ENCODE assay signal across 10 cellular contexts in genomic region chr15:81336568-81336967, GRCh38. TPM values are rescaled to one million over a fixed set of nuclear protein-coding genes. Genes with fewer than 3 reads are reported as not detected.
A peak's percentile ranks its signal among the peaks of the same experiment; 100 is the strongest.
DNase-seq lines count a peak whose midpoint lies in the region; ATAC-seq, FAIRE-seq and TF ChIP-seq lines count a peak whose summit lies in the region.
"Had no signal": no experiment of that assay in that cellular context is flagged by ENCODE, and none has a peak within 500 bp of the region (broad histone marks: within the 10 kb centered on the region; RNA-seq: fewer than 3 reads in every experiment).

No MANE protein-coding gene starts in this region.

- no peaks in the 10 kb centered on the region for H3K9me3 ChIP-seq in testis
- H3K9me3 ChIP-seq: adrenal gland, HAP-1 had no signal

- H3K27me3 Mint-ChIP-seq in T-cell, result peaks cover 0 to 2% of the 10 kb centered on the region in 2 donors

- no peaks in the 10 kb centered on the region for H3K36me3 Mint-ChIP-seq in T-cell

- H3K4me3 ChIP-seq in AG09309 (ENCODE audit: control insufficient read depth, low read depth, low read length) (no peak overlapping the region), foreskin fibroblast (ENCODE audit: low read depth in 1 of 2, low read length in 2 of 2) (no peak overlapping the region), testis (no peak overlapping the region)
- H3K4me3 ChIP-seq: adrenal gland, HAP-1 had no signal

- H3K4me3 Mint-ChIP-seq in T-cell, result no peak overlapping the region

- no peak overlapping the region for H3K27ac Mint-ChIP-seq in T-cell

- H3K4me1 ChIP-seq in testis, result peaks cover 47% of the 10 kb centered on the region
- H3K4me1 ChIP-seq: HAP-1 had no signal

- H3K4me1 Mint-ChIP-seq in T-cell, result peaks cover 7 to 25% (median 16%) of the 10 kb centered on the region in 3 donors

- H3K27me3 ChIP-seq in testis, result no peaks in the 10 kb centered on the region
- H3K27me3 ChIP-seq: adrenal gland had no signal

- no peak overlapping the region for H3K27ac ChIP-seq in testis

- 90% methylated on average over 4 of the region's 4 CpGs for WGBS in testis, 2 donors

- H3K36me3 ChIP-seq in testis (ENCODE audit: low read depth, missing control alignments), result no peaks in the 10 kb centered on the region
- H3K36me3 ChIP-seq: adrenal gland, HAP-1 had no signal

- intact Hi-C loops in testis (cut with DNase I; ENCODE audit: low total_unique reads), result loop anchor here (10.0 kb wide), 1 partner anchor 62 kb away; no protein-coding TSS in a partner anchor

- FAIRE-seq in GM18507 (lab: Jason Lieb, UNC), result peak; percentile 72

- CTCF ChIA-PET in T-cell (lab: Charles Lee), result interaction anchor here (0.7 to 2.5 kb wide), 6 partner anchors 38 to 70 kb away, joined by 3 to 22 read pairs (median 4); no protein-coding TSS in a partner anchor

- POLR2A ChIA-PET in T-cell (lab: Charles Lee), result interaction anchor here (0.7 to 1.0 kb wide), 2 partner anchors 50 to 61 kb away, joined by 3 to 4 read pairs; no protein-coding TSS in a partner anchor

- TF ChIP-seq POLR2A in testis (IDR thresholded peaks at IDR 0.05), result no peak

- TF ChIP-seq CTCF in AG09309 (IDR thresholded peaks at IDR 0.05; ENCODE audit: control insufficient read depth, insufficient read depth, low read depth, low read length, missing control alignments) (peak; percentile 47), foreskin fibroblast (IDR thresholded peaks at IDR 0.05; ENCODE audit: low read depth, low read length) (peak; percentile 54), testis (IDR thresholded peaks at IDR 0.05) (peak in 1 of 3 experiments; percentile 5)

- DNase-seq in AG09309 (ENCODE audit: low read depth) (no peak), GM18507 (ENCODE audit: extremely low spot score, insufficient read length, low read depth) (peak; percentile 22), T-cell (peak in 15 of 34 experiments; percentile 12 to 50 (median 29)), foreskin fibroblast (peak in 1 of 2 donors; percentile 65), glomerular visceral epithelial cell (ENCODE audit: extremely low spot score) (no peak), GM19240 (ENCODE audit: insufficient read length, low spot score) (no peak), testis (no peak)

- ATAC-seq in T-cell (replicated peaks in 1 of 4) (peak; percentile 57 to 73 (median 67)), HG02938 (IDR thresholded peaks at IDR 0.05; ENCODE audit: unreplicated experiment) (no peak)

- H3K9me3 Mint-ChIP-seq in T-cell, result no peaks in the 10 kb centered on the region

RNA-seq across cellular contexts. Expression of gene STARD5, which starts 12.6 kb away (rescaled TPM):
- total RNA-seq in T-cell (1 to 10 TPM; 5.8 to 8.5 (median 7.3) TPM), testis (10 to 100 TPM; 15.7 to 16.2 TPM)
- polyA plus RNA-seq in testis (ENCODE audit: insufficient read depth, low read depth, low replicate concordance), result 8.7 TPM

RNA-seq across cellular contexts. Expression of gene TMC3, which starts 37.4 kb away (rescaled TPM):
- total RNA-seq in T-cell (not detected), testis (under 1 TPM; 0.16 to 0.31 TPM)
- 0.26 TPM for polyA plus RNA-seq in testis (ENCODE audit: insufficient read depth, low read depth, low replicate concordance)
- total RNA-seq: adrenal gland had no signal
